In the genomic region with DNA sequence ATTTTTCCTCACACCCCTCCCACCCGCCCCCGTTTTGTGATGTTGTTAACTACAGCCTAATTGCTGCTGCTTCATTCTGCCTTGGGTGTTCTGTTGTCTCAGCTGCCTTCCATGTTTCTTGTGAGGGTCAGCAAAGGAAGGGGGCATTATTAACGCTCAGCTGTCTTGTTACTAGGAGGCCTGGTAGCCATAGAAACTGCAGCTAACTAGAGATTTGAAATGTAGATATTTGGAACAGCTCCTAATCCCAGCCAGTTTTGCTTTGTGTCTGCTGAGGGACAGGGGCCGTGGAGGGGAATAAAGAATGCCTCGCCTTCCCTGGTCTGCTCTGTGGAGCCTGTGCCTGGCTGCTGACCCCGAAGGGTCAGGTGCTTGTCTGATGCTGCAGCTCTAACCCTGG, we compare ENCODE assay signal across 16 cellular contexts. TPM values are rescaled to one million over a fixed set of nuclear protein-coding genes. Genes with fewer than 3 reads are reported as not detected.
DNase-seq lines count a peak whose midpoint lies in the region; ATAC-seq, FAIRE-seq and TF ChIP-seq lines count a peak whose summit lies in the region.
"Had no signal": no experiment of that assay in that cellular context is flagged by ENCODE, and none has a peak within 500 bp of the region (broad histone marks: within the 10 kb centered on the region; RNA-seq: fewer than 3 reads in every experiment).

No MANE protein-coding gene starts in this region.

- no peak overlapping the region for H3K4me3 ChIP-seq in neuronal stem cell (ENCODE audit: low read length in 2 of 2)
- H3K4me3 ChIP-seq: sigmoid colon had no signal

- no peak for TF ChIP-seq POLR2A in GM12892 (IDR thresholded peaks at IDR 0.05; ENCODE audit: low read depth, low read length)

- no peak for FAIRE-seq in GM12892 (lab: Jason Lieb, UNC)
- FAIRE-seq: urothelium cell line had no signal

- no peak overlapping the region for H3K14ac ChIP-seq in neuronal stem cell (ENCODE audit: low read length)

- no peak overlapping the region for H4K8ac ChIP-seq in neuronal stem cell (ENCODE audit: low read depth, low read length)

- H3K23ac ChIP-seq in neuronal stem cell (ENCODE audit: low read depth, low read length, poor library complexity), result no peak overlapping the region

- H3K9me3 ChIP-seq in neuronal stem cell (replicated peaks in 1 of 2; ENCODE audit: control insufficient read depth in 2 of 2, insufficient read depth in 1 of 2, low read depth in 1 of 2, low read length in 2 of 2), result no peaks in the 10 kb centered on the region
- H3K9me3 ChIP-seq: sigmoid colon had no signal

- DNase-seq in NCI-H1092 (lab: John Stamatoyannopoulos, UW) (peak; percentile 81), NCI-H2227 (lab: John Stamatoyannopoulos, UW; ENCODE audit: unreplicated experiment) (peak; percentile 56), neuronal stem cell (ENCODE audit: low spot score) (peak; percentile 70), GM12892 (ENCODE audit: insufficient read length) (no peak), NCI-H1048 (lab: John Stamatoyannopoulos, UW) (no peak)
- DNase-seq: activated CD8-positive, alpha-beta T cell treated with anti-CD3 and anti-CD28 coated beads, Interleukin-2, amount 10 ng/mL, durations not matched to agents 7 days and 5 days; DMS79; naive B cell; NCI-H226; OCI-M1; sigmoid colon; stimulated activated CD4-positive, alpha-beta T cell treated with anti-CD3 and anti-CD28 coated beads, Interleukin-4, amount 100 ng/mL, for 4 hours had no signal

- peak overlapping the region; percentile 81 for H3K18ac ChIP-seq in neuronal stem cell (ENCODE audit: low read length)

- H3K36me3 Mint-ChIP-seq in brain, result peaks cover 56% of the 10 kb centered on the region

- no peak overlapping the region for H3K9ac ChIP-seq in neuronal stem cell (ENCODE audit: low read depth, low read length, poor library complexity)

- no peak for TF ChIP-seq CTCF in brain (conservative IDR thresholded peaks at IDR 0.05)

- no peaks in the 10 kb centered on the region for H3K79me1 ChIP-seq in neuronal stem cell (ENCODE audit: low read depth, low read length)

- H2BK15ac ChIP-seq in neuronal stem cell (ENCODE audit: low read length), result no peak overlapping the region

- H2BK120ac ChIP-seq in neuronal stem cell (ENCODE audit: low read depth, low read length), result no peak overlapping the region

- peaks cover 3 to 31% of the 10 kb centered on the region in 2 donors for H3K36me3 ChIP-seq in neuronal stem cell (replicated peaks in 1 of 2; ENCODE audit: control insufficient read depth in 2 of 2, insufficient read depth in 2 of 2, low read length in 2 of 2)

- peak overlapping the region; percentile 55 for H2AFZ ChIP-seq in neuronal stem cell (ENCODE audit: low read length)

- peaks cover 6 to 9% of the 10 kb centered on the region in 2 donors for H3K4me1 ChIP-seq in neuronal stem cell (ENCODE audit: control insufficient read depth in 2 of 2, insufficient read depth in 1 of 2, low read depth in 1 of 2, low read length in 2 of 2)
- H3K4me1 ChIP-seq: sigmoid colon had no signal

- H2BK5ac ChIP-seq in neuronal stem cell (ENCODE audit: low read length), result peak overlapping the region; percentile 19

- peaks cover 43% of the 10 kb centered on the region for H3K4me1 Mint-ChIP-seq in brain

- ATAC-seq in GM21619 (IDR thresholded peaks at IDR 0.05; ENCODE audit: unreplicated experiment), result no peak
- ATAC-seq: activated CD8-positive, alpha-beta T cell treated with anti-CD3 and anti-CD28 coated beads, Interleukin-2, amount 10 ng/mL, durations not matched to agents 7 days and 5 days; left lobe of liver had no signal

- H3K27me3 ChIP-seq in neuronal stem cell (ENCODE audit: control insufficient read depth in 3 of 3, insufficient read depth in 3 of 3, low read depth in 1 of 3, low read length in 3 of 3), result no peaks in the 10 kb centered on the region
- H3K27me3 ChIP-seq: sigmoid colon had no signal

- no CpG with 5 or more reads among the region's 6 CpGs for WGBS in neuronal stem cell (ENCODE audit: extremely low coverage in 2 of 2, insufficient read length in 2 of 2, insufficient replicate concordance in 1 of 2), 2 donors

- H3K4ac ChIP-seq in neuronal stem cell (ENCODE audit: low read length), result no peak overlapping the region

- no peak overlapping the region for H4K91ac ChIP-seq in neuronal stem cell (ENCODE audit: low read depth, low read length, poor library complexity)

- H3K4me3 Mint-ChIP-seq in brain, result peak overlapping the region; percentile 75 to 89 (median 79)
- H3K4me3 Mint-ChIP-seq: activated CD8-positive, alpha-beta T cell treated with anti-CD3 and anti-CD28 coated beads, Interleukin-2, amount 10 ng/mL, durations not matched to agents 7 days and 5 days; naive B cell had no signal

- H2BK12ac ChIP-seq in neuronal stem cell (ENCODE audit: low read length), result no peak overlapping the region

- peaks cover 0 to 2% (median 0%) of the 10 kb centered on the region in 5 experiments for H3K9me3 Mint-ChIP-seq in brain
- H3K9me3 Mint-ChIP-seq: naive B cell had no signal

- H3K4me2 ChIP-seq in neuronal stem cell (ENCODE audit: insufficient read depth, low read length, poor library complexity, severe bottlenecking), result peak overlapping the region; percentile 23

- H2AK5ac ChIP-seq in neuronal stem cell (ENCODE audit: low read depth, low read length), result no peak overlapping the region

- peak overlapping the region; percentile 95 to 99 (median 98) for H3K27ac Mint-ChIP-seq in brain
- H3K27ac Mint-ChIP-seq: activated CD8-positive, alpha-beta T cell treated with anti-CD3 and anti-CD28 coated beads, Interleukin-2, amount 10 ng/mL, durations not matched to agents 7 days and 5 days had no signal

- peak overlapping the region; percentile 89 for H3K27ac ChIP-seq in neuronal stem cell (replicated peaks; ENCODE audit: low read length)
- H3K27ac ChIP-seq: sigmoid colon had no signal

- H3K27me3 Mint-ChIP-seq in brain, result no peaks in the 10 kb centered on the region
- H3K27me3 Mint-ChIP-seq: naive B cell had no signal

RNA-seq across cellular contexts. Expression of a gene that starts 18.3 kb away (rescaled TPM):
- 24.0 TPM for polyA plus RNA-seq in brain (ENCODE audit: insufficient read depth, low read depth, low replicate concordance)
- 18.8 TPM for polyA plus RNA-seq in neuronal stem cell (2013, experiment 1 of 2)
- polyA plus RNA-seq in neuronal stem cell (2013, experiment 2 of 2), result 19.2 TPM
- polyA plus RNA-seq in GM12892 (2012; ENCODE audit: missing spikeins), result 21.8 TPM

Comparison
In these comparisons a context has a peak if more than half of its experiments do, and no peak if none do; other contexts are left out.
1. DNase-seq: peak in NCI-H1092 (single experiment), NCI-H2227 (single experiment) and neuronal stem cell (single experiment); none in GM12892 (single experiment) and NCI-H1048 (single experiment).